Comparison of ENCODE assay signal across 25 cellular contexts in the genomic region with DNA sequence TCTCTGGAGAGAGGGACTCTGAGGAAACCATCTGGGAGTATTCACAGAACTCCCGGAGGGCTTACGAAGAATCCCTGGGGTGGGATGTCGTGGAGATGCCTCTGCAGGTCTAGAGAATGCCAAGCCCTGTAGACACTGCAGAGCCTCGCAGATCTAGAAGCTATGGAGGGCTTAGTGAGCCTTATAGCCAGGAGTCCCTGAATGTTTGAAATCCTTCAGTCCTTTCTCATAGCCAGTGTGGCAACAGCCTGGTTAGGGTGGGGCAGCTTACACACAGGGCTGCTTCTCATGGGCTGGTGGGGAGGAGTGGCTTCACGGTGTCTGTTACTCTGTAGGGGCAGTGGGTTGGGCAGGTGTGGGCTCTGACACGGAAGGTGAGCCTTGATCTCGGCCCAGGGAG. TPM values are rescaled to one million over a fixed set of nuclear protein-coding genes. Genes with fewer than 3 reads are reported as not detected.
DNase-seq lines count a peak whose midpoint lies in the region; ATAC-seq lines count a peak whose summit lies in the region.
"Had no signal": no experiment of that assay in that cellular context is flagged by ENCODE, and none has a peak within 500 bp of the region (broad histone marks: within the 10 kb centered on the region; RNA-seq: fewer than 3 reads in every experiment).

No MANE protein-coding gene starts in this region.

- no peak overlapping the region for H3K27ac ChIP-seq in Karpas-422 (ENCODE audit: low read length)
- H3K27ac ChIP-seq: PC-9, SK-N-MC had no signal

- no peaks in the 10 kb centered on the region for H3K4me1 ChIP-seq in Karpas-422 (ENCODE audit: low read length)
- H3K4me1 ChIP-seq: BE2C, HAP-1 had no signal

- no peaks in the 10 kb centered on the region for H3K27me3 ChIP-seq in Karpas-422 (ENCODE audit: low read length)
- H3K27me3 ChIP-seq: BE2C had no signal

- no peaks in the 10 kb centered on the region for H3K36me3 ChIP-seq in Karpas-422 (ENCODE audit: insufficient read depth, low read length)
- H3K36me3 ChIP-seq: BE2C had no signal

- H2AFZ ChIP-seq in Karpas-422 (ENCODE audit: low read length), result no peak overlapping the region
- H2AFZ ChIP-seq: GM23338, PC-9 had no signal

- DNase-seq in AG08395 (ENCODE audit: low spot score) (peak; percentile 33), GM04503 (ENCODE audit: low read depth) (peak; percentile 18), amniotic epithelial cell (ENCODE audit: low read depth) (peak; percentile 42), myocyte (ENCODE audit: low read depth) (peak; percentile 62), Karpas-422 (no peak)
- no peak for DNase-seq in activated naive CD4-positive, alpha-beta T cell treated with Interleukin-2 at 50 U/mL for 16 hours
- DNase-seq: 8988T, BE2C, DMS53, EL, GF-D8, MM.1S, NCI-H1048, NCI-H1417 treated with DMSO at 0.1 percent for 48 hours, NCI-H187 treated with DMSO at 0.1 percent for 48 hours, NCI-H2107, NCI-H446 treated with DMSO at 0.1 percent for 48 hours, NCI-H526 treated with DMSO at 0.1 percent for 48 hours, RPMI8226, SHP77 treated with DMSO at 0.1 percent for 48 hours had no signal

- no peak overlapping the region for H3K9ac ChIP-seq in Karpas-422 (ENCODE audit: low read length)

- no peak for ATAC-seq in HG02610 (IDR thresholded peaks at IDR 0.05; ENCODE audit: unreplicated experiment)
- ATAC-seq: GM23338 had no signal

- H3K9me2 ChIP-seq in Karpas-422 (replicated peaks; ENCODE audit: insufficient read depth, low read length), result no peaks in the 10 kb centered on the region

- H3K4me2 ChIP-seq in Karpas-422 (ENCODE audit: low read depth, low read length, poor library complexity, severe bottlenecking), result no peak overlapping the region
- H3K4me2 ChIP-seq: GM23338, PC-9 had no signal

- H3K4me3 ChIP-seq in Karpas-422 (ENCODE audit: low read length), result no peak overlapping the region
- H3K4me3 ChIP-seq: GM23338, HAP-1, PC-9, SK-N-MC had no signal

- H3K9me3 ChIP-seq in Karpas-422 (ENCODE audit: low read length), result no peaks in the 10 kb centered on the region
- H3K9me3 ChIP-seq: BE2C, HAP-1 had no signal

- H4K20me1 ChIP-seq in Karpas-422 (ENCODE audit: insufficient read depth, low read depth, low read length), result no peaks in the 10 kb centered on the region

- H3K79me2 ChIP-seq in Karpas-422 (ENCODE audit: low read length), result no peaks in the 10 kb centered on the region

RNA-seq across cellular contexts. Expression of gene KDM4A, which starts 44.2 kb away (rescaled TPM):
- total RNA-seq in myocyte, result 27.7 and 31.2 TPM in 2 replicates
- polyA plus RNA-seq in myocyte (2012), result 34.6 TPM
- 34.5 and 35.5 TPM in 2 replicates for total RNA-seq in Karpas-422 (2014; rRNA removed; shearing (Covaris generic); ENCODE audit: low replicate concordance)

Comparison
In these comparisons a context has a peak if more than half of its experiments do, and no peak if none do; other contexts are left out.
1. DNase-seq: peak in AG08395 (single experiment), GM04503 (single experiment), amniotic epithelial cell (single experiment) and myocyte (single experiment); none in activated naive CD4-positive, alpha-beta T cell treated with Interleukin-2 at 50 U/mL for 16 hours (single experiment) and Karpas-422 (single experiment).